Comparison of ENCODE assay signal across 8 cellular contexts in genomic region chrX:35826503-35826902, GRCh38. TPM values are rescaled to one million over a fixed set of nuclear protein-coding genes. Genes with fewer than 3 reads are reported as not detected.
"Had no signal": no experiment of that assay in that cellular context is flagged by ENCODE, and none has a peak within 500 bp of the region (broad histone marks: within the 10 kb centered on the region; RNA-seq: fewer than 3 reads in every experiment).

No MANE protein-coding gene starts in this region.

- H3K4me3 ChIP-seq: ovary, right atrium auricular region, skin epidermis had no signal

- H3K4me1 ChIP-seq: right atrium auricular region had no signal

- H3K9me3 ChIP-seq: ovary, right atrium auricular region had no signal

- H3K27ac ChIP-seq: ovary, right atrium auricular region, skin epidermis had no signal

- DNase-seq: effector memory CD8-positive, alpha-beta T cell; ovary; stimulated activated CD4-positive, alpha-beta T cell treated with anti-CD3 and anti-CD28 coated beads, Interleukin-4, amount 100 ng/mL, for 4 hours had no signal

- ATAC-seq: activated CD4-positive, CD25-positive, alpha-beta regulatory T cell treated with anti-CD3 and anti-CD28 coated beads, Interleukin-2, amount 50 U/mL, for 24 hours; effector memory CD8-positive, alpha-beta T cell had no signal

- H3K36me3 ChIP-seq: ovary, right atrium auricular region had no signal

- H3K27me3 ChIP-seq: ovary, right atrium auricular region had no signal

RNA-seq across cellular contexts. Expression of gene MAGEB16, which starts 28.4 kb away (rescaled TPM):
- total RNA-seq: ovary, right atrium auricular region had no signal
- polyA plus RNA-seq: esophagus, thymus had no signal
